Comparison of ENCODE assay signal across 16 cellular contexts in genomic region chr6:133827766-133828165, GRCh38.
DNase-seq lines count a peak whose midpoint lies in the region; TF ChIP-seq lines count a peak whose summit lies in the region.
"Had no signal": no experiment of that assay in that cellular context is flagged by ENCODE, and none has a peak within 500 bp of the region (broad histone marks: within the 10 kb centered on the region; RNA-seq: fewer than 3 reads in every experiment).

No MANE protein-coding gene starts in this region.

- H3K27me3 Mint-ChIP-seq in CD14-positive monocyte (ENCODE audit: low read depth in 3 of 3) = peaks cover 3 to 7% (median 6%) of the 10 kb centered on the region in 3 donors

- no peak for TF ChIP-seq CTCF in AG10803 (conservative IDR thresholded peaks at IDR 0.05; ENCODE audit: low read length)
- TF ChIP-seq CTCF in CD14-positive monocyte (IDR thresholded peaks at IDR 0.05) = no peak

- in situ Hi-C loops in G401 (cut with HindIII; ENCODE audit: low sequenced_read_pairs) = no loop called here

- DNase-seq in AG10803 (ENCODE audit: low read depth) = peak; percentile 71
- peak; percentile 40 for DNase-seq in M059J (ENCODE audit: low read depth)
- peak; percentile 41 for DNase-seq in astrocyte of the hippocampus (ENCODE audit: low read depth, low spot score)
- DNase-seq in GDM1 (lab: John Stamatoyannopoulos, UW) = no peak
- no peak for DNase-seq in G401 (ENCODE audit: low spot score)
- DNase-seq in CD14-positive monocyte (ENCODE audit: low spot score) = no peak
- DNase-seq in NCI-H524 treated with DMSO at 0.1 percent for 48 hours (lab: John Stamatoyannopoulos, UW) = no peak
- DNase-seq: 8988T; BE2C; C1 segment of cervical spinal cord; Caco-2; CD4-positive, alpha-beta T cell; IMR-90 had no signal

- no peak overlapping the region for H3K4me3 Mint-ChIP-seq in CD14-positive monocyte
- H3K4me3 Mint-ChIP-seq: CD4-positive, alpha-beta T cell had no signal

- H3K27ac Mint-ChIP-seq in CD14-positive monocyte = no peak overlapping the region
- H3K27ac Mint-ChIP-seq: CD4-positive, alpha-beta T cell had no signal

- no peaks in the 10 kb centered on the region for H3K4me1 Mint-ChIP-seq in CD14-positive monocyte

- intact Hi-C loops in CD14-positive monocyte (cut with micrococcal nuclease) = no loop called here

- no peak overlapping the region for H3K4me3 ChIP-seq in AG10803 (ENCODE audit: low read length)
- H3K4me3 ChIP-seq: GM12878, HAP-1, K562 had no signal

- H3K9me3 Mint-ChIP-seq in CD14-positive monocyte = peaks cover 0 to 2% (median 0%) of the 10 kb centered on the region in 7 donors

- H3K36me3 Mint-ChIP-seq in CD14-positive monocyte = no peaks in the 10 kb centered on the region

Comparison
In these comparisons a context has a peak if more than half of its experiments do, and no peak if none do; other contexts are left out.
1. DNase-seq: peak in AG10803 (single experiment), M059J (single experiment) and astrocyte of the hippocampus (single experiment); none in GDM1 (single experiment), G401 (single experiment), CD14-positive monocyte (single experiment) and NCI-H524 treated with DMSO at 0.1 percent for 48 hours (single experiment).